In the genomic region with DNA sequence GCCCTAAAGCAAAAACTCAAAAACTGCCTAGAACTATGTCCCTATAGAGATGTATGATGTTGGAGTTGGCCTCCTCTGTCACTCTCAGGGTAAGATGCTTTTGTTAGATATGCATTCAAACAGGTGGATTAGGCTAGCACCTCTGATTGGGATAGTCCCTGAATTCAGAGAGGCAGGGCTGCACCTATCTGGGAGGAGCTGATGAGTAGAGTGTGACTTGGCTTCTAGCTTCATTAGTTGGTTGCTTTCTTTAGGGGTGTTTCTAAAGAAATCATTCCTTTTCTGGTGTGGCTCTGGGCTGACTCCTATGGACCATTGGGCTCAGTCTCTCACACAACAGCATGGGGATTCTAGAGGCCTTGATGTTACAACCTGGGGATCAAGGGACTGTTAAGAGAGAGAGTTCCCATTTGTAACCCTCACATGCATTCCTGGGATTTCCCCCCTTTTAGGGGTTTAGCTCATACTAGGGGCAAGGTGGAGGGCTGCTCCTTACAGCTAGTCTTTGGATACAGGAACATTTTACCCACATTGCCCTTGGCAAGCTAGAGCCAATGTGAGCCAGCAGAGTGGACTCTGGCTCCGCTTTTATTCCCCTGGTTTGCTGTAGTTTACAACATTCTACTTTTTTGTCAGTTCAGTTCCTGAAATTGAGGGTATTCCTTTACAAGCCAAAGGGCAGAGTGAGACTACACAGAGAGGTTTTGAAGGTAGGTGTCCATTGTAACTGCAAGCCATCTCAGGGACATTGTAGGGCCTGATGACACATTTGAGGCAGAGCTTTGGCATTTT, we compare ENCODE assay signal across 1 cellular context.
TF ChIP-seq lines count a peak whose summit lies in the region.

No MANE protein-coding gene starts in this region.

TF ChIP-seq in HCT116, 20 proteins besides CTCF, POLR2A, EP300 and RAD21:
- TF ChIP-seq MAX (IDR thresholded peaks at IDR 0.05) (no peak), CEBPB (IDR thresholded peaks at IDR 0.05; ENCODE audit: low read depth) (no peak), EZH2phosphoT487 (IDR thresholded peaks at IDR 0.05; ENCODE audit: borderline replicate concordance) (no peak), SRF (IDR thresholded peaks at IDR 0.05; ENCODE audit: low read depth) (no peak), TCF7L2 (IDR thresholded peaks at IDR 0.05; ENCODE audit: borderline replicate concordance, extremely low read depth, insufficient read depth, insufficient read length) (no peak), SP1 (IDR thresholded peaks at IDR 0.05; ENCODE audit: low read depth) (no peak), ELF1 (IDR thresholded peaks at IDR 0.05; ENCODE audit: borderline replicate concordance, low read depth) (no peak), CBX3 (IDR thresholded peaks at IDR 0.05; ENCODE audit: low read depth) (no peak), FOSL1 (IDR thresholded peaks at IDR 0.05; ENCODE audit: low read depth) (no peak), EGR1 (IDR thresholded peaks at IDR 0.05; ENCODE audit: low read depth) (no peak), JUND (IDR thresholded peaks at IDR 0.05) (no peak), ZNF274 (IDR thresholded peaks at IDR 0.05; ENCODE audit: low read depth, low read length) (no peak), EZH2 (IDR thresholded peaks at IDR 0.05) (no peak), ZFX (IDR thresholded peaks at IDR 0.05) (no peak), SIN3A (IDR thresholded peaks at IDR 0.05; ENCODE audit: low read depth) (no peak)
- TF ChIP-seq, protein P1, sequence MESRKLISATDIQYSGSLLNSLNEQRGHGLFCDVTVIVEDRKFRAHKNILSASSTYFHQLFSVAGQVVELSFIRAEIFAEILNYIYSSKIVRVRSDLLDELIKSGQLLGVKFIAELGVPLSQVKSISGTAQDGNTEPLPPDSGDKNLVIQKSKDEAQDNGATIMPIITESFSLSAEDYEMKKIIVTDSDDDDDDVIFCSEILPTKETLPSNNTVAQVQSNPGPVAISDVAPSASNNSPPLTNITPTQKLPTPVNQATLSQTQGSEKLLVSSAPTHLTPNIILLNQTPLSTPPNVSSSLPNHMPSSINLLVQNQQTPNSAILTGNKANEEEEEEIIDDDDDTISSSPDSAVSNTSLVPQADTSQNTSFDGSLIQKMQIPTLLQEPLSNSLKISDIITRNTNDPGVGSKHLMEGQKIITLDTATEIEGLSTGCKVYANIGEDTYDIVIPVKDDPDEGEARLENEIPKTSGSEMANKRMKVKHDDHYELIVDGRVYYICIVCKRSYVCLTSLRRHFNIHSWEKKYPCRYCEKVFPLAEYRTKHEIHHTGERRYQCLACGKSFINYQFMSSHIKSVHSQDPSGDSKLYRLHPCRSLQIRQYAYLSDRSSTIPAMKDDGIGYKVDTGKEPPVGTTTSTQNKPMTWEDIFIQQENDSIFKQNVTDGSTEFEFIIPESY (IDR thresholded peaks at IDR 0.05; ENCODE audit: extremely low read depth, insufficient replicate concordance, low read length), result no peak
- TF ChIP-seq, protein P2, sequence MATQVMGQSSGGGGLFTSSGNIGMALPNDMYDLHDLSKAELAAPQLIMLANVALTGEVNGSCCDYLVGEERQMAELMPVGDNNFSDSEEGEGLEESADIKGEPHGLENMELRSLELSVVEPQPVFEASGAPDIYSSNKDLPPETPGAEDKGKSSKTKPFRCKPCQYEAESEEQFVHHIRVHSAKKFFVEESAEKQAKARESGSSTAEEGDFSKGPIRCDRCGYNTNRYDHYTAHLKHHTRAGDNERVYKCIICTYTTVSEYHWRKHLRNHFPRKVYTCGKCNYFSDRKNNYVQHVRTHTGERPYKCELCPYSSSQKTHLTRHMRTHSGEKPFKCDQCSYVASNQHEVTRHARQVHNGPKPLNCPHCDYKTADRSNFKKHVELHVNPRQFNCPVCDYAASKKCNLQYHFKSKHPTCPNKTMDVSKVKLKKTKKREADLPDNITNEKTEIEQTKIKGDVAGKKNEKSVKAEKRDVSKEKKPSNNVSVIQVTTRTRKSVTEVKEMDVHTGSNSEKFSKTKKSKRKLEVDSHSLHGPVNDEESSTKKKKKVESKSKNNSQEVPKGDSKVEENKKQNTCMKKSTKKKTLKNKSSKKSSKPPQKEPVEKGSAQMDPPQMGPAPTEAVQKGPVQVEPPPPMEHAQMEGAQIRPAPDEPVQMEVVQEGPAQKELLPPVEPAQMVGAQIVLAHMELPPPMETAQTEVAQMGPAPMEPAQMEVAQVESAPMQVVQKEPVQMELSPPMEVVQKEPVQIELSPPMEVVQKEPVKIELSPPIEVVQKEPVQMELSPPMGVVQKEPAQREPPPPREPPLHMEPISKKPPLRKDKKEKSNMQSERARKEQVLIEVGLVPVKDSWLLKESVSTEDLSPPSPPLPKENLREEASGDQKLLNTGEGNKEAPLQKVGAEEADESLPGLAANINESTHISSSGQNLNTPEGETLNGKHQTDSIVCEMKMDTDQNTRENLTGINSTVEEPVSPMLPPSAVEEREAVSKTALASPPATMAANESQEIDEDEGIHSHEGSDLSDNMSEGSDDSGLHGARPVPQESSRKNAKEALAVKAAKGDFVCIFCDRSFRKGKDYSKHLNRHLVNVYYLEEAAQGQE (IDR thresholded peaks at IDR 0.05; ENCODE audit: low read depth), result no peak
